13 cellular contexts compared by ENCODE assay signal in the genomic region with DNA sequence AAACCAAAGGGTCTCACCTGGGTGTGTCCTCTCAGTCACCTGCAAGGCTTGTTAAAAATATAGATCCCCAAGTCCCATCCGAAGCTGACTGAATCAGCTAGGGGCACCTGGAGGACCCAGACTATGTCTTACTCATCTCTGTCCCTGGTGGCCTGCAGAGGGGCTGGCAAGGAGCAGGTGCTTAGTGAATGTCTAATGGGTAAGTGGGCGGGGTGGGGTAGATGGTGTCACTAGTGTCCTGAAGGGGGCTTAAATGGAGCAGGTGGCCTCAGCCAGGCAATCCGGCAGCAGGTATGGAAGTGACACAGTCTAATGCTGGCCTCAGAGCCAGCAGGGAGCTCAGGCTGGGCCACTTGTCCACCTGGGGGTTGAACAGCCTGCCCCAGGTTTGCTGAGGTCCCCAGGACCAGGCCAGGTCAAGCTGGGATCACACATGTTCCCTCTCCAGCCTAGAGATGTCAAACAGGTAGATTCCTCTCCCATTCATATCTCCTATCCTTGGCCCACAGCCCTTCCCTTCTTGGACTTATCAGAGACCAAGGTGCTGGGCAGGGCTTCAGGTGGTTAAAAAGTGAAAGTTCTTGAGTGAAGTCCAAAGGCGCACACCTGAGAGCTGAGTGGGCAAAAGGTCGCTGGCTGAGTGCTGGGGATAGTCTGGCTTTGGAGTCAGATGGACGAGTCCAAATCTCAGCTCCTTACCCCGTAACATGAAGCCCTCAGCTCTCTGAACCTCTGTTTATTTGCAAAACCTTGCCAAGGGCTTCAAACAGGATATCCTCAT. TPM values are rescaled to one million over a fixed set of nuclear protein-coding genes. Genes with fewer than 3 reads are reported as not detected.
DNase-seq lines count a peak whose midpoint lies in the region; ATAC-seq and TF ChIP-seq lines count a peak whose summit lies in the region.
"Had no signal": no experiment of that assay in that cellular context is flagged by ENCODE, and none has a peak within 500 bp of the region (broad histone marks: within the 10 kb centered on the region; RNA-seq: fewer than 3 reads in every experiment).

No MANE protein-coding gene starts in this region.

- 48% methylated on average over 7 of the region's 7 CpGs for WGBS in liver

- TF ChIP-seq RAD21 in liver (IDR thresholded peaks at IDR 0.05): no peak

- no TSS peak for BruUV-seq in PC-9 (replicated peaks; lab: Mats Ljungman, UMichigan)

- intact Hi-C loops in PC-9 (cut with micrococcal nuclease; ENCODE audit: unreplicated experiment): loop anchor here (2.0 kb wide), 2 partner anchors 16 to 40 kb away; no protein-coding TSS in a partner anchor
- intact Hi-C loops in posterior vena cava (cut with DNase I): loop anchor here in 1 of 2 donors (5.0 kb wide), 1 partner anchor 1243 kb away; no protein-coding TSS in a partner anchor
- intact Hi-C loops in dorsolateral prefrontal cortex (cut with DNase I): no loop called here

- DNase-seq in BJ (ENCODE audit: low read depth) (no peak), PC-9 (no peak), midbrain (lab: John Stamatoyannopoulos, UW) (no peak), posterior vena cava (ENCODE audit: low spot score) (no peak), dorsolateral prefrontal cortex (no peak), DMS79 treated with DMSO at 0.1 percent for 48 hours (lab: John Stamatoyannopoulos, UW) (no peak)
- DNase-seq: activated CD8-positive, alpha-beta memory T cell treated with anti-CD3 and anti-CD28 coated beads, Interleukin-2, amount 10 ng/mL, durations not matched to agents 7 days and 5 days; aorta; NCI-H774; T-helper 2 cell had no signal

- no peaks in the 10 kb centered on the region for H3K36me3 ChIP-seq in BJ (ENCODE audit: control insufficient read depth, insufficient read depth, low read length)
- H3K36me3 ChIP-seq in PC-9 (ENCODE audit: low read depth): no peaks in the 10 kb centered on the region
- H3K36me3 ChIP-seq in liver (ENCODE audit: control insufficient read depth in 4 of 4, insufficient read depth in 3 of 4, low read depth in 1 of 4, low read length in 3 of 4): peaks cover 0 to 4% (median under 1%) of the 10 kb centered on the region in 4 donors

- H3K27ac ChIP-seq in PC-9: no peak overlapping the region
- H3K27ac ChIP-seq in liver (ENCODE audit: low read depth in 1 of 2, low read length in 2 of 2): peak overlapping the region; percentile 4 to 84
- no peak overlapping the region for H3K27ac ChIP-seq in dorsolateral prefrontal cortex

- no peak overlapping the region for H3K4me3 ChIP-seq in BJ (ENCODE audit: low read depth, low read length)
- peak overlapping the region; percentile 89 for H3K4me3 ChIP-seq in PC-9
- peak overlapping the region; percentile 68 to 84 (median 71) for H3K4me3 ChIP-seq in liver (ENCODE audit: low read depth in 1 of 3, low read length in 3 of 3)
- H3K4me3 ChIP-seq in dorsolateral prefrontal cortex: peak overlapping the region in 5 of 59 donors; percentile 67 to 74 (median 72)
- H3K4me3 ChIP-seq: lung had no signal

- H3K9ac ChIP-seq in liver (ENCODE audit: low read depth in 1 of 2, low read length in 2 of 2): peak overlapping the region in 1 of 2 donors; percentile 39

- H3K9me2 ChIP-seq in PC-9 (ENCODE audit: insufficient read depth): no peaks in the 10 kb centered on the region

- TF ChIP-seq CTCF in BJ (IDR thresholded peaks at IDR 0.05; ENCODE audit: insufficient read depth, low read depth, low read length) (0 out of 2 replicates have a peak, but pooled peaks have one; percentile 4), PC-9 (conservative IDR thresholded peaks at IDR 0.05) (no peak; the same call in 1 of the 2 replicates), liver (IDR thresholded peaks at IDR 0.05; ENCODE audit: low read depth, low read length, missing input control) (no peak), dorsolateral prefrontal cortex (IDR thresholded peaks at IDR 0.05 in 54 of 56, conservative IDR thresholded peaks at IDR 0.05 in 2 of 56; ENCODE audit: low read depth in 1 of 56, partially characterized antibody in 56 of 56) (no peak)

- H3K4me1 ChIP-seq in PC-9 (replicated peaks; ENCODE audit: insufficient read depth) (peaks cover 32% of the 10 kb centered on the region), liver (ENCODE audit: control insufficient read depth in 4 of 4, insufficient read depth in 4 of 4, low read length in 3 of 4) (peaks cover under 1 to 63% (median 42%) of the 10 kb centered on the region in 4 donors)

- POLR2A ChIA-PET in BJ (lab: Charles Lee): no interaction called here
- POLR2A ChIA-PET in PC-9 (lab: Charles Lee; ENCODE audit: unreplicated experiment): no interaction called here

- H3K27me3 ChIP-seq in BJ (ENCODE audit: control insufficient read depth, insufficient read depth, low read length) (no peaks in the 10 kb centered on the region; the same call in 1 of the 2 replicates), PC-9 (ENCODE audit: insufficient read depth, low read depth) (no peaks in the 10 kb centered on the region), liver (ENCODE audit: control insufficient read depth in 4 of 4, insufficient read depth in 4 of 4, low read length in 3 of 4) (no peaks in the 10 kb centered on the region), dorsolateral prefrontal cortex (peaks cover 0 to 23% (median 8%) of the 10 kb centered on the region in 45 donors)

- H3F3A ChIP-seq in PC-9 (ENCODE audit: insufficient read depth, low read depth): no peaks in the 10 kb centered on the region; the same call in 1 of the 2 replicates

- peaks cover 3% of the 10 kb centered on the region; the same call in 1 of the 2 replicates for H4K20me1 ChIP-seq in PC-9 (ENCODE audit: insufficient read depth)

- peaks cover 37% of the 10 kb centered on the region for H3K79me2 ChIP-seq in PC-9 (ENCODE audit: low read depth)

- 0 out of 2 replicates have a peak overlapping the region, but pooled peaks have one; percentile 92 for H2AFZ ChIP-seq in PC-9

- H3K4me2 ChIP-seq in PC-9: peak overlapping the region; percentile 90

- H3K9me3 ChIP-seq in PC-9 (ENCODE audit: insufficient read depth, low read depth) (no peaks in the 10 kb centered on the region), liver (ENCODE audit: control insufficient read depth in 4 of 4, low read length in 3 of 4) (no peaks in the 10 kb centered on the region)

- ATAC-seq in GM18868 (IDR thresholded peaks at IDR 0.05; ENCODE audit: unreplicated experiment): peak; percentile 54
- ATAC-seq: activated CD8-positive, alpha-beta memory T cell treated with anti-CD3 and anti-CD28 coated beads, Interleukin-2, amount 10 ng/mL, durations not matched to agents 7 days and 5 days had no signal

- CTCF ChIA-PET in BJ (lab: Yijun Ruan, JAX) (interaction anchor here (0.7 to 4.3 kb wide), 4 partner anchors 9 to 66 kb away, joined by 3 to 21 read pairs (median 7); no protein-coding TSS in a partner anchor), PC-9 (lab: Charles Lee) (no interaction called here)

TF ChIP-seq in liver, 16 proteins besides CTCF, POLR2A, EP300 and RAD21 (continues in another document):
- TF ChIP-seq, protein P1, sequence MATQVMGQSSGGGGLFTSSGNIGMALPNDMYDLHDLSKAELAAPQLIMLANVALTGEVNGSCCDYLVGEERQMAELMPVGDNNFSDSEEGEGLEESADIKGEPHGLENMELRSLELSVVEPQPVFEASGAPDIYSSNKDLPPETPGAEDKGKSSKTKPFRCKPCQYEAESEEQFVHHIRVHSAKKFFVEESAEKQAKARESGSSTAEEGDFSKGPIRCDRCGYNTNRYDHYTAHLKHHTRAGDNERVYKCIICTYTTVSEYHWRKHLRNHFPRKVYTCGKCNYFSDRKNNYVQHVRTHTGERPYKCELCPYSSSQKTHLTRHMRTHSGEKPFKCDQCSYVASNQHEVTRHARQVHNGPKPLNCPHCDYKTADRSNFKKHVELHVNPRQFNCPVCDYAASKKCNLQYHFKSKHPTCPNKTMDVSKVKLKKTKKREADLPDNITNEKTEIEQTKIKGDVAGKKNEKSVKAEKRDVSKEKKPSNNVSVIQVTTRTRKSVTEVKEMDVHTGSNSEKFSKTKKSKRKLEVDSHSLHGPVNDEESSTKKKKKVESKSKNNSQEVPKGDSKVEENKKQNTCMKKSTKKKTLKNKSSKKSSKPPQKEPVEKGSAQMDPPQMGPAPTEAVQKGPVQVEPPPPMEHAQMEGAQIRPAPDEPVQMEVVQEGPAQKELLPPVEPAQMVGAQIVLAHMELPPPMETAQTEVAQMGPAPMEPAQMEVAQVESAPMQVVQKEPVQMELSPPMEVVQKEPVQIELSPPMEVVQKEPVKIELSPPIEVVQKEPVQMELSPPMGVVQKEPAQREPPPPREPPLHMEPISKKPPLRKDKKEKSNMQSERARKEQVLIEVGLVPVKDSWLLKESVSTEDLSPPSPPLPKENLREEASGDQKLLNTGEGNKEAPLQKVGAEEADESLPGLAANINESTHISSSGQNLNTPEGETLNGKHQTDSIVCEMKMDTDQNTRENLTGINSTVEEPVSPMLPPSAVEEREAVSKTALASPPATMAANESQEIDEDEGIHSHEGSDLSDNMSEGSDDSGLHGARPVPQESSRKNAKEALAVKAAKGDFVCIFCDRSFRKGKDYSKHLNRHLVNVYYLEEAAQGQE (IDR thresholded peaks at IDR 0.05): no peak
- TF ChIP-seq, protein P2, sequence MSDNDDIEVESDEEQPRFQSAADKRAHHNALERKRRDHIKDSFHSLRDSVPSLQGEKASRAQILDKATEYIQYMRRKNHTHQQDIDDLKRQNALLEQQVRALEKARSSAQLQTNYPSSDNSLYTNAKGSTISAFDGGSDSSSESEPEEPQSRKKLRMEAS (IDR thresholded peaks at IDR 0.05): no peak
- no peak for TF ChIP-seq FOXA2 (IDR thresholded peaks at IDR 0.05)
- TF ChIP-seq GABPA (IDR thresholded peaks at IDR 0.05 in 1 of 2, conservative IDR thresholded peaks at IDR 0.05 in 1 of 2): no peak
- peak in 1 of 2 donors; percentile 58 for TF ChIP-seq HNF4A (conservative IDR thresholded peaks at IDR 0.05)
- peak; percentile 31 to 61 for TF ChIP-seq RXRA (IDR thresholded peaks at IDR 0.05)
- TF ChIP-seq HNF4G (IDR thresholded peaks at IDR 0.05): no peak

RNA-seq across cellular contexts. Expression of a gene that starts 1.6 kb away (rescaled TPM):
- polyA plus RNA-seq in BJ (2011; rRNA removed) (7.7 and 13.9 TPM in 2 replicates), liver (100 to 1,000 TPM in 1 of 2 donors, 10 to 100 TPM in 1; 73.5 to 158 TPM)
- 6.7 and 7.0 TPM in 2 replicates for polyA minus RNA-seq in BJ (2011; rRNA and poly(A)+ RNA removed)
- total RNA-seq in PC-9 (2021) (23.0 and 26.3 TPM in 2 replicates), liver (100 to 1,000 TPM in 1 of 2 donors, 10 to 100 TPM in 1; 44.4 to 153 TPM), posterior vena cava (1 to 10 TPM; 5.7 to 9.3 TPM), dorsolateral prefrontal cortex (10 to 100 TPM in 8 of 120 experiments, 1 to 10 TPM in 112; 1.0 to 15.2 (median 4.1) TPM)

Comparison
In these comparisons a context has a peak if more than half of its experiments do, and no peak if none do; other contexts are left out.
1. H3K27ac ChIP-seq: peak in liver (2 of 2); none in PC-9 (single experiment) and dorsolateral prefrontal cortex (0 of 59).